In the genomic region with DNA sequence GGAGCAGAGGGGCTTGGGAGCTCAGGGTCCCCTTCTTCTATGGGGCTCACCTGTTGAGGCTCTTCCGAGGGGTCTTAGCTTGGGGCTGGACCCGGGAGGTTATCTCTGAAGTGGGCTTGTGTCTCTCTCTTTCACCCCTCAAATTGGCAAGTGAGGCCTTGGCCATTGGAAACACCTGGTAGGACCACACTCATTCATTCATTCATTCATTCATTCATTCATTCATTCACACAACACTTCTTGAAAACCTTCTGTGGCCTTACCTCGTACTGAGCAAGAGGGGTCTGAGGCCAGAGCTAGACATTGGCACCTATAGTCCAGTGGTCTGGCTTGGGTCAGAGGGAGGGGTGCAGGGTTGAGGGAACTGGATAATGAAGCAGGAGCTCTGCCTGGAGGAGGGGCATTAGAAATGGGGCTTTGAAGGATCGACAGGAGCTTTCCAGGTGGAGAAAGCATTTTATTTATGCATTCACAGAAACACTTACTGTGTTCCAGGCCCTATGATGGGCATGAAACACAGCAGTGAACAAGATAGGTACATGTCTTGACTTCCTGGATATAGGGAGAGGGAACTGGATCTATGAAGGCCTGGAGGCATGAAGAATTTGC, we compare ENCODE assay signal across 4 cellular contexts.
TF ChIP-seq lines count a peak whose summit lies in the region.

No MANE protein-coding gene starts in this region.

TF ChIP-seq in SK-N-SH treated with all-trans-retinoic acid at 6 μM for 48 hours, 23 proteins besides CTCF, POLR2A, EP300 and RAD21:
- TF ChIP-seq ZFP3 (CRISPR knock-in tag; IDR thresholded peaks at IDR 0.05): peak; percentile 92
- TF ChIP-seq RARB (CRISPR knock-in tag; IDR thresholded peaks at IDR 0.05): no peak

TF ChIP-seq in SK-N-SH, 30 proteins besides CTCF, POLR2A, EP300 and RAD21:
- TF ChIP-seq RFX5 (IDR thresholded peaks at IDR 0.05; ENCODE audit: low read length) (no peak), MXI1 (IDR thresholded peaks at IDR 0.05; ENCODE audit: low read depth, low read length) (no peak), SMC3 (IDR thresholded peaks at IDR 0.05; ENCODE audit: low read depth, low read length) (no peak), RXRA (IDR thresholded peaks at IDR 0.05; ENCODE audit: borderline replicate concordance, low read depth) (no peak), YY1 (IDR thresholded peaks at IDR 0.05; ENCODE audit: low read depth) (no peak), JUND (IDR thresholded peaks at IDR 0.05) (no peak), RCOR1 (IDR thresholded peaks at IDR 0.05; ENCODE audit: low read length) (no peak), ZBTB33 (IDR thresholded peaks at IDR 0.05; ENCODE audit: borderline replicate concordance, low read depth) (no peak), FOXM1 (IDR thresholded peaks at IDR 0.05; ENCODE audit: low read depth) (no peak), MEF2A (IDR thresholded peaks at IDR 0.05; ENCODE audit: borderline replicate concordance, low read depth) (no peak)
TF ChIP-seq in SK-N-SH: peak in this region for 0.

TF ChIP-seq in HEK293, 187 proteins besides CTCF, POLR2A, EP300 and RAD21:
- TF ChIP-seq ZFHX2 (tag by site-specific recombination; conservative IDR thresholded peaks at IDR 0.05) (no peak), ZNF248 (tag by site-specific recombination; IDR thresholded peaks at IDR 0.05) (no peak), ZNF24 (tag by site-specific recombination; IDR thresholded peaks at IDR 0.05) (peak; percentile 77; the same call in 1 of the 2 replicates), PATZ1 (tag by site-specific recombination; IDR thresholded peaks at IDR 0.05) (no peak), ZBTB21 (tag by site-specific recombination; IDR thresholded peaks at IDR 0.05) (no peak), ZNF302 (tag by site-specific recombination; IDR thresholded peaks at IDR 0.05; ENCODE audit: low read depth) (no peak), ZFP3 (tag by site-specific recombination; IDR thresholded peaks at IDR 0.05; ENCODE audit: low read depth) (peak; percentile 70), ZBTB26 (tag by site-specific recombination; optimal IDR thresholded peaks at IDR 0.05) (no peak), ZNF335 (tag by site-specific recombination; conservative IDR thresholded peaks at IDR 0.05) (no peak), FEZF1 (tag by site-specific recombination; IDR thresholded peaks at IDR 0.05) (no peak), ZNF274 (IDR thresholded peaks at IDR 0.05; ENCODE audit: low read length) (no peak), ZNF274 (tag by site-specific recombination; IDR thresholded peaks at IDR 0.05; ENCODE audit: borderline replicate concordance) (no peak), SCRT2 (tag by site-specific recombination; IDR thresholded peaks at IDR 0.05) (peak; percentile 44), ZBTB10 (tag by site-specific recombination; IDR thresholded peaks at IDR 0.05) (no peak)
TF ChIP-seq in HEK293: peak in this region for 3.

TF ChIP-seq in K562, 482 proteins besides CTCF, POLR2A, EP300 and RAD21:
- peak; percentile 95 for TF ChIP-seq ZNF24 (IDR thresholded peaks at IDR 0.05)
- no peak for TF ChIP-seq ELF1 (tag; IDR thresholded peaks at IDR 0.05)
